In genomic region chr3:52481819-52482521, GRCh38 we compare ENCODE assay signal across 10 cellular contexts. TPM values are rescaled to one million over a fixed set of nuclear protein-coding genes. Genes with fewer than 3 reads are reported as not detected.
A peak's percentile ranks its signal among the peaks of the same experiment; 100 is the strongest.
DNase-seq lines count a peak whose midpoint lies in the region; ATAC-seq and TF ChIP-seq lines count a peak whose summit lies in the region.
"Had no signal": no experiment of that assay in that cellular context is flagged by ENCODE, and none has a peak within 500 bp of the region (broad histone marks: within the 10 kb centered on the region; RNA-seq: fewer than 3 reads in every experiment).

No MANE protein-coding gene starts in this region.

- no peak overlapping the region for H3K27ac ChIP-seq in CD4-positive, alpha-beta T cell (ENCODE audit: low read depth, low read length)
- no peak overlapping the region for H3K27ac ChIP-seq in liver (ENCODE audit: low read depth in 1 of 2, low read length in 2 of 2)

- in situ Hi-C loops in GM13977 (cut with MboI; ENCODE audit: low pct_unique_long_range_greater_than_20kb, low sequenced_read_pairs, unreplicated experiment) (no loop called here), astrocyte of the cerebellum (cut with HindIII; ENCODE audit: low sequenced_read_pairs) (no loop called here)

- peaks cover 22 to 62% (median 38%) of the 10 kb centered on the region in 4 donors for H3K36me3 ChIP-seq in liver (ENCODE audit: control insufficient read depth in 4 of 4, insufficient read depth in 3 of 4, low read depth in 1 of 4, low read length in 3 of 4)

- POLR2A ChIA-PET in CD4-positive, alpha-beta T cell (lab: Charles Lee): no interaction called here

- ATAC-seq in CD4-positive, alpha-beta T cell (ENCODE audit: poor library complexity): no peak
- ATAC-seq in GM19395 (IDR thresholded peaks at IDR 0.05; ENCODE audit: unreplicated experiment): no peak

- intact Hi-C loops in CD4-positive, alpha-beta T cell (cut with DNase I, micrococcal nuclease): no loop called here

- H3K4me1 ChIP-seq in liver (ENCODE audit: control insufficient read depth in 4 of 4, insufficient read depth in 4 of 4, low read length in 3 of 4): peaks cover 0 to 10% (median 4%) of the 10 kb centered on the region in 4 donors

- 78% methylated on average over 23 of the region's 23 CpGs for WGBS in liver

- H3K9me3 Mint-ChIP-seq in CD4-positive, alpha-beta T cell: no peaks in the 10 kb centered on the region
- no peaks in the 10 kb centered on the region for H3K9me3 Mint-ChIP-seq in activated T-cell treated with anti-CD3 and anti-CD28 coated beads, Interleukin-2, amount 50 U/mL, for 24 hours
- H3K9me3 Mint-ChIP-seq: central memory CD8-positive, alpha-beta T cell had no signal

- H3K27me3 Mint-ChIP-seq in CD4-positive, alpha-beta T cell: no peaks in the 10 kb centered on the region
- H3K27me3 Mint-ChIP-seq in activated T-cell treated with anti-CD3 and anti-CD28 coated beads, Interleukin-2, amount 50 U/mL, for 24 hours: no peaks in the 10 kb centered on the region
- H3K27me3 Mint-ChIP-seq: central memory CD8-positive, alpha-beta T cell had no signal

- DNase-seq in CD4-positive, alpha-beta T cell: peak in 1 of 10 experiments; percentile 7
- DNase-seq in GM13977 (ENCODE audit: low spot score) (no peak), astrocyte of the cerebellum (ENCODE audit: low read depth) (no peak), GF-D8 (lab: John Stamatoyannopoulos, UW) (no peak), NCI-H2107 treated with DMSO at 0.1 percent for 48 hours (lab: John Stamatoyannopoulos, UW; ENCODE audit: unreplicated experiment) (no peak)
- no peak for DNase-seq in activated T-cell treated with anti-CD3 and anti-CD28 coated beads, Interleukin-2, amount 50 U/mL, for 24 hours
- DNase-seq: T-helper 1 cell had no signal

- no peaks in the 10 kb centered on the region for H3K4me1 Mint-ChIP-seq in CD4-positive, alpha-beta T cell (ENCODE audit: low read depth)
- no peaks in the 10 kb centered on the region for H3K4me1 Mint-ChIP-seq in activated T-cell treated with anti-CD3 and anti-CD28 coated beads, Interleukin-2, amount 50 U/mL, for 24 hours (ENCODE audit: low read depth)
- H3K4me1 Mint-ChIP-seq: central memory CD8-positive, alpha-beta T cell had no signal

- no peak overlapping the region for H3K27ac Mint-ChIP-seq in CD4-positive, alpha-beta T cell
- no peak overlapping the region for H3K27ac Mint-ChIP-seq in activated T-cell treated with anti-CD3 and anti-CD28 coated beads, Interleukin-2, amount 50 U/mL, for 24 hours

- TF ChIP-seq RAD21 in liver (IDR thresholded peaks at IDR 0.05): no peak

- TF ChIP-seq CTCF in CD4-positive, alpha-beta T cell (IDR thresholded peaks at IDR 0.05): peak; percentile 39
- TF ChIP-seq CTCF in GM13977 (IDR thresholded peaks at IDR 0.05; ENCODE audit: extremely low read depth, insufficient read depth, missing control alignments) (peak; percentile 48), astrocyte of the cerebellum (IDR thresholded peaks at IDR 0.05; ENCODE audit: low read depth, low read length, missing control alignments) (peak; percentile 34), liver (IDR thresholded peaks at IDR 0.05; ENCODE audit: low read depth, low read length, missing input control) (peak; percentile 7)

- CTCF ChIA-PET in CD4-positive, alpha-beta T cell (lab: Charles Lee): interaction anchor here (0.6 kb wide), 1 partner anchor 16 kb away, joined by 4 read pairs; no protein-coding TSS in a partner anchor

- no peak overlapping the region for H3K4me3 ChIP-seq in astrocyte of the cerebellum (ENCODE audit: low read depth, low read length)
- H3K4me3 ChIP-seq in liver (ENCODE audit: low read depth in 1 of 3, low read length in 3 of 3): no peak overlapping the region

- H3K4me3 Mint-ChIP-seq in CD4-positive, alpha-beta T cell: no peak overlapping the region
- no peak overlapping the region for H3K4me3 Mint-ChIP-seq in activated T-cell treated with anti-CD3 and anti-CD28 coated beads, Interleukin-2, amount 50 U/mL, for 24 hours
- H3K4me3 Mint-ChIP-seq: central memory CD8-positive, alpha-beta T cell had no signal

- H3K9ac ChIP-seq in liver (ENCODE audit: low read depth in 1 of 2, low read length in 2 of 2): no peak overlapping the region

- H3K9me3 ChIP-seq in CD4-positive, alpha-beta T cell (ENCODE audit: control insufficient read depth, low read length): no peaks in the 10 kb centered on the region
- no peaks in the 10 kb centered on the region for H3K9me3 ChIP-seq in liver (ENCODE audit: control insufficient read depth in 4 of 4, low read length in 3 of 4)

- peaks cover 95% of the 10 kb centered on the region for H3K36me3 Mint-ChIP-seq in CD4-positive, alpha-beta T cell (ENCODE audit: low read depth)
- H3K36me3 Mint-ChIP-seq in activated T-cell treated with anti-CD3 and anti-CD28 coated beads, Interleukin-2, amount 50 U/mL, for 24 hours (ENCODE audit: low read depth): peaks cover 100% of the 10 kb centered on the region

- H3K27me3 ChIP-seq in CD4-positive, alpha-beta T cell (ENCODE audit: control insufficient read depth, insufficient read depth, low read length): no peaks in the 10 kb centered on the region
- no peaks in the 10 kb centered on the region for H3K27me3 ChIP-seq in liver (ENCODE audit: control insufficient read depth in 4 of 4, insufficient read depth in 4 of 4, low read length in 3 of 4)

TF ChIP-seq in liver, 16 proteins besides CTCF, POLR2A, EP300 and RAD21:
- no peak for TF ChIP-seq RXRA (IDR thresholded peaks at IDR 0.05)
- TF ChIP-seq YY1 (IDR thresholded peaks at IDR 0.05): no peak
- TF ChIP-seq REST (IDR thresholded peaks at IDR 0.05): no peak
- TF ChIP-seq ZBTB33 (IDR thresholded peaks at IDR 0.05): no peak
- no peak for TF ChIP-seq ATF3 (IDR thresholded peaks at IDR 0.05)
- TF ChIP-seq HNF4A (conservative IDR thresholded peaks at IDR 0.05): no peak
- no peak for TF ChIP-seq EGR1 (IDR thresholded peaks at IDR 0.05; ENCODE audit: low read depth in 2 of 2)
- no peak for TF ChIP-seq HNF4G (IDR thresholded peaks at IDR 0.05)
- TF ChIP-seq MAX (IDR thresholded peaks at IDR 0.05): no peak
- no peak for TF ChIP-seq FOXA1 (IDR thresholded peaks at IDR 0.05)
- TF ChIP-seq SP1 (IDR thresholded peaks at IDR 0.05): no peak

RNA-seq across cellular contexts. Expression of gene STAB1, which starts 13.2 kb away (rescaled TPM):
- 1 to 10 TPM; 1.5 to 2.5 TPM for total RNA-seq in CD4-positive, alpha-beta T cell
- 100 to 1,000 TPM in 1 of 2 donors, 10 to 100 TPM in 1; 43.0 to 198 TPM for total RNA-seq in liver
- 10 to 100 TPM; 42.0 to 99.9 TPM for polyA plus RNA-seq in liver

RNA-seq across cellular contexts. Expression of gene NISCH, which starts 26.6 kb away (rescaled TPM):
- total RNA-seq in CD4-positive, alpha-beta T cell: 100 to 1,000 TPM; 160 to 163 TPM
- total RNA-seq in liver: 10 to 100 TPM; 18.5 to 39.8 TPM
- polyA plus RNA-seq in liver: 10 to 100 TPM; 10.8 to 16.7 TPM

RNA-seq across cellular contexts. Expression of gene TNNC1, which starts 28.1 kb away (rescaled TPM):
- 1 to 10 TPM; 5.3 to 6.6 TPM for total RNA-seq in CD4-positive, alpha-beta T cell
- under 1 TPM; 0.28 to 0.75 TPM for total RNA-seq in liver
- under 1 TPM; 0.21 to 0.42 TPM for polyA plus RNA-seq in liver

RNA-seq across cellular contexts. Expression of gene SEMA3G, which starts 37.1 kb away (rescaled TPM):
- under 1 TPM; 0.34 to 0.69 TPM for total RNA-seq in CD4-positive, alpha-beta T cell
- total RNA-seq in liver: 1 to 10 TPM in 1 of 2 donors, under 1 TPM in 1; 0.47 to 1.2 TPM
- 1 to 10 TPM in 1 of 2 donors, under 1 TPM in 1; 0.49 to 1.0 TPM for polyA plus RNA-seq in liver

RNA-seq across cellular contexts. Expression of gene NT5DC2, which starts 51.7 kb away (rescaled TPM):
- total RNA-seq in CD4-positive, alpha-beta T cell: 1 to 10 TPM; 2.5 to 4.2 TPM
- 10 to 100 TPM in 1 of 2 donors, 1 to 10 TPM in 1; 2.8 to 20.9 TPM for total RNA-seq in liver
- polyA plus RNA-seq in liver: 1 to 10 TPM; 3.0 to 3.2 TPM

Comparison
In these comparisons a context has a peak if more than half of its experiments do, and no peak if none do; other contexts are left out.
1. RNA of gene STAB1, which starts 13.2 kb away (total RNA-seq): 43.0 to 198 TPM in liver; 1.5 to 2.5 TPM in CD4-positive, alpha-beta T cell; every median in the first group is over 10 times any median in the second.
2. Peak in every context shown above with its lines, with median percentiles within 50 percentile points of each other: CTCF ChIP-seq.